ENCODE assay signal across 8 cellular contexts in the genomic region with DNA sequence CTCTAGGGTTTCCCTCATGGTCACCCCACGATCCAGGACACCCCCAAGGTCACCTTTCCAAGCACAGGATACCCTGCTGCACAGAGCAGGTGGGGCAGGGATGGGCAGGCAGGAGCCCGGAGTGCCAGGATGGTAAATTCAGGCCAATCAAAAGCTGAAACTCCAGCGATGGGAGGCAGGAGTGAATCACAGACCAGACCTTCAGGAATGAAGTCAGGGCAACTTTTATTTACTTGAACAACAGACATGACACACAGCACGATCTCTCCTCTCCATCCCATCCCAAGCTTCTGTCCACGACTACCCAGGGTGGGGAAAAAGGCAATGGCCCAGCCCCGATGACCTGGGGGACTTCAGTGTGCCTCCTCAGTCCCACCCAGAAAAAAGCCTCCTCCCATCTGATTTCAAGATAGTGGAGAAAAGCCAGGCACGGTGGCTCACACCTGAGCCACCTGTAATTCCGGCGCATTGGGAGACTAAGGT. TPM values are rescaled to one million over a fixed set of nuclear protein-coding genes. Genes with fewer than 3 reads are reported as not detected.
DNase-seq lines count a peak whose midpoint lies in the region; ATAC-seq, FAIRE-seq and TF ChIP-seq lines count a peak whose summit lies in the region.

No MANE protein-coding gene starts in this region.

- no peak for ATAC-seq in GM19023 (IDR thresholded peaks at IDR 0.05; ENCODE audit: unreplicated experiment)

- H3K27ac ChIP-seq in SK-N-MC (peak overlapping the region; percentile 75; the same call in 1 of the 2 replicates), endothelial cell of umbilical vein (ENCODE audit: insufficient read depth, low read depth, low read length) (peak overlapping the region; percentile 1), parathyroid adenoma (peak overlapping the region; percentile 45)

- H2AFZ ChIP-seq in endothelial cell of umbilical vein (ENCODE audit: low read depth, low read length) (no peak overlapping the region), parathyroid adenoma (no peak overlapping the region)

- H3K9ac ChIP-seq in SK-N-MC (ENCODE audit: insufficient read length): no peak overlapping the region
- no peak overlapping the region for H3K9ac ChIP-seq in endothelial cell of umbilical vein (replicated peaks; ENCODE audit: extremely low read depth, insufficient read depth, low read length)
- no peak overlapping the region for H3K9ac ChIP-seq in parathyroid adenoma

- H3K4me1 ChIP-seq in endothelial cell of umbilical vein (ENCODE audit: control insufficient read depth, extremely low read depth, insufficient read depth, low read length): peaks cover 30% of the 10 kb centered on the region
- H3K4me1 ChIP-seq in parathyroid adenoma: peaks cover 11% of the 10 kb centered on the region

- BruUV-seq in endothelial cell of umbilical vein (replicated peaks; lab: Mats Ljungman, UMichigan): no TSS peak

- H4K20me1 ChIP-seq in endothelial cell of umbilical vein (replicated peaks; ENCODE audit: control insufficient read depth, extremely low read depth, insufficient read depth, low read length): no peaks in the 10 kb centered on the region

- no peaks in the 10 kb centered on the region for H3K27me3 ChIP-seq in endothelial cell of umbilical vein (ENCODE audit: control insufficient read depth in 2 of 2, insufficient read depth in 2 of 2, low read length in 2 of 2)
- no peaks in the 10 kb centered on the region for H3K27me3 ChIP-seq in parathyroid adenoma (ENCODE audit: control insufficient read depth, insufficient read depth, low read length)

- dilution Hi-C loops in endothelial cell of umbilical vein (cut with MboI; ENCODE audit: extremely low pct_ligation_motif_present, low sequenced_read_pairs): no loop called here

- no peak overlapping the region for H3K4me2 ChIP-seq in endothelial cell of umbilical vein (ENCODE audit: insufficient read depth, low read length)
- H3K4me2 ChIP-seq in parathyroid adenoma (ENCODE audit: low read length): peak overlapping the region; percentile 76

- intact Hi-C loops in endothelial cell of umbilical vein (cut with micrococcal nuclease): no loop called here

- no peaks in the 10 kb centered on the region for H3K9me1 ChIP-seq in endothelial cell of umbilical vein (replicated peaks; ENCODE audit: control insufficient read depth, extremely low read depth, insufficient read depth, low read length)

- H3K4me3 ChIP-seq in SK-N-MC (no peak overlapping the region), endothelial cell of umbilical vein (replicated peaks in 1 of 3; ENCODE audit: insufficient read depth in 1 of 3, low read depth in 1 of 3, low read length in 3 of 3) (no peak overlapping the region), parathyroid adenoma (ENCODE audit: low read depth, low read length) (peak overlapping the region; percentile 45)

- peak; percentile 80 for DNase-seq in EL
- no peak for DNase-seq in SK-N-MC (ENCODE audit: low read depth, low spot score)
- no peak for DNase-seq in endothelial cell of umbilical vein (ENCODE audit: low read depth, low spot score)
- no peak for DNase-seq in activated CD4-positive, CD25-positive, alpha-beta regulatory T cell (lab: John Stamatoyannopoulos, UW)
- no peak for DNase-seq in effector CD8-positive, alpha-beta T cell (lab: John Stamatoyannopoulos, UW)
- DNase-seq in NCI-H510A (lab: John Stamatoyannopoulos, UW): no peak

- H3K9me3 ChIP-seq in SK-N-MC (ENCODE audit: low read depth, low read length) (no peaks in the 10 kb centered on the region), endothelial cell of umbilical vein (replicated peaks; ENCODE audit: control insufficient read depth, insufficient read depth, low read length) (no peaks in the 10 kb centered on the region), parathyroid adenoma (ENCODE audit: control insufficient read depth, low read length) (no peaks in the 10 kb centered on the region)

- POLR2A ChIA-PET in endothelial cell of umbilical vein (lab: Charles Lee): interaction anchor here (1.6 kb wide), 1 partner anchor 28 kb away, joined by 8 read pairs; no protein-coding TSS in a partner anchor

- CTCF ChIA-PET in endothelial cell of umbilical vein (lab: Charles Lee): interaction anchor here (4.5 kb wide), 1 partner anchor 28 kb away, joined by 77 read pairs; no protein-coding TSS in a partner anchor

- TF ChIP-seq POLR2A in endothelial cell of umbilical vein (IDR thresholded peaks at IDR 0.05; ENCODE audit: low read depth, low read length): no peak

- H3K79me2 ChIP-seq in endothelial cell of umbilical vein (ENCODE audit: control insufficient read depth, insufficient read depth, low read length) (peaks cover 32% of the 10 kb centered on the region), parathyroid adenoma (no peaks in the 10 kb centered on the region)

- TF ChIP-seq CTCF in endothelial cell of umbilical vein (IDR thresholded peaks at IDR 0.05; ENCODE audit: extremely low read depth in 1 of 2, insufficient read depth in 1 of 2, low read depth in 1 of 2, low read length in 2 of 2) (no peak), parathyroid adenoma (IDR thresholded peaks at IDR 0.05) (no peak)

- H3K36me3 ChIP-seq in SK-N-MC (ENCODE audit: insufficient read depth, low read length): peaks cover 35% of the 10 kb centered on the region
- peaks cover 6 to 20% of the 10 kb centered on the region in 2 experiments for H3K36me3 ChIP-seq in endothelial cell of umbilical vein (ENCODE audit: control insufficient read depth in 2 of 2, extremely low read depth in 1 of 2, insufficient read depth in 2 of 2, low read length in 2 of 2)
- no peaks in the 10 kb centered on the region for H3K36me3 ChIP-seq in parathyroid adenoma (ENCODE audit: control insufficient read depth, insufficient read depth, low read length)

- FAIRE-seq in endothelial cell of umbilical vein (lab: Jason Lieb, UNC): peak; percentile 53

TF ChIP-seq in endothelial cell of umbilical vein, 7 proteins besides CTCF, POLR2A, EP300 and RAD21:
- TF ChIP-seq FOS (IDR thresholded peaks at IDR 0.05; ENCODE audit: borderline replicate concordance, insufficient read depth, low read length) (no peak), MYC (IDR thresholded peaks at IDR 0.05; ENCODE audit: low read depth, low read length) (no peak)

RNA-seq across cellular contexts. Expression of gene ZSWIM4, which starts 39.1 kb away (rescaled TPM):
- total RNA-seq in endothelial cell of umbilical vein: 23.1 and 26.6 TPM in 2 replicates
- 12.7 and 14.9 TPM in 2 replicates for polyA plus RNA-seq in endothelial cell of umbilical vein
- 8.0 and 11.1 TPM in 2 replicates for polyA plus RNA-seq in endothelial cell of umbilical vein (2011; cell fraction: cytosol; rRNA removed)
- polyA plus RNA-seq in endothelial cell of umbilical vein (2011; cell fraction: nucleus; rRNA removed): 11.2 and 13.0 TPM in 2 replicates
- polyA plus RNA-seq in endothelial cell of umbilical vein (2012): 7.9 and 16.2 TPM in 2 replicates
- polyA minus RNA-seq in endothelial cell of umbilical vein: 13.0 and 15.9 TPM in 2 replicates
- 3.5 TPM for polyA minus RNA-seq in endothelial cell of umbilical vein (2011; cell fraction: cytosol; rRNA and poly(A)+ RNA removed)
- 8.1 and 16.3 TPM in 2 replicates for polyA minus RNA-seq in endothelial cell of umbilical vein (2011; cell fraction: nucleus; rRNA and poly(A)+ RNA removed)

RNA-seq across cellular contexts. Expression of gene NANOS3, which starts 42.6 kb away (rescaled TPM):
- total RNA-seq in endothelial cell of umbilical vein: 3.4 and 4.4 TPM in 2 replicates
- 1.0 and 1.5 TPM in 2 replicates for polyA plus RNA-seq in endothelial cell of umbilical vein
- polyA plus RNA-seq in endothelial cell of umbilical vein (2011; cell fraction: cytosol; rRNA removed): 0.38 and 0.93 TPM in 2 replicates
- 0.55 and 1.3 TPM in 2 replicates for polyA plus RNA-seq in endothelial cell of umbilical vein (2011; cell fraction: nucleus; rRNA removed)
- polyA plus RNA-seq in endothelial cell of umbilical vein (2012): 1.6 and 1.7 TPM in 2 replicates
- polyA minus RNA-seq in endothelial cell of umbilical vein: 0.72 TPM in 1 of 2 replicates, not detected in the other
- not detected for polyA minus RNA-seq in endothelial cell of umbilical vein (2011; cell fraction: cytosol; rRNA and poly(A)+ RNA removed)
- polyA minus RNA-seq in endothelial cell of umbilical vein (2011; cell fraction: nucleus; rRNA and poly(A)+ RNA removed): 2.5 TPM in 1 of 2 replicates, not detected in the other

Comparison
In these comparisons a context has a peak if more than half of its experiments do, and no peak if none do; other contexts are left out.
1. H3K27ac ChIP-seq: peak in every context shown above with its lines; median percentile 75 in SK-N-MC; 45 in parathyroid adenoma; 1 in endothelial cell of umbilical vein.